23 cellular contexts compared by ENCODE assay signal in the genomic region with DNA sequence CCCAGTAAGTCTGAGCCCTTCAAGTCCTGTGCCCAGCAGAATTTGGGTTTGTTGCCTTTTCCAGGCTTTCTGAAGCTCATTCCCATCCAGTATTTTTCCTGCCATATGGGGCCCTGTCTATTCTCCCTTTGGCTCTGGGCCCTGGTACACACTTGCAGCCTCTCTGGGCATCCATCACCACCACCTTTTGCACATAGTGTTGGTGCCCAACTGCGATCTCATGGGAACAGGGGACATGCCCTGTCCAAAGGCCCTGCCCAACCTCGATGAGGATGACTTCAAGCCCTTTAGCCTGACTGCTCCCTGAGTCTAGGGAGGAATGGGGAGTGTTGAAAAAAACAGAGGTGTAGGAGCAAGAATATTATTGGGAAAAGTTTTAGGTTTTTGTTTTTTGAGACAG. TPM values are rescaled to one million over a fixed set of nuclear protein-coding genes. Genes with fewer than 3 reads are reported as not detected.
DNase-seq lines count a peak whose midpoint lies in the region; ATAC-seq and TF ChIP-seq lines count a peak whose summit lies in the region.
"Had no signal": no experiment of that assay in that cellular context is flagged by ENCODE, and none has a peak within 500 bp of the region (broad histone marks: within the 10 kb centered on the region; RNA-seq: fewer than 3 reads in every experiment).

No MANE protein-coding gene starts in this region.

- peaks cover 7% of the 10 kb centered on the region for H3K27me3 Mint-ChIP-seq in activated CD8-positive, alpha-beta T cell treated with anti-CD3 and anti-CD28 coated beads, Interleukin-2, amount 10 ng/mL, durations not matched to agents 7 days and 5 days (ENCODE audit: low read depth)
- H3K27me3 Mint-ChIP-seq in activated CD8-positive, alpha-beta T cell treated with anti-CD3 and anti-CD28 coated beads for 36 hours, result no peaks in the 10 kb centered on the region
- no peaks in the 10 kb centered on the region for H3K27me3 Mint-ChIP-seq in activated T-cell treated with anti-CD3 and anti-CD28 coated beads, Interleukin-2, amount 50 U/mL, for 24 hours
- no peaks in the 10 kb centered on the region for H3K27me3 Mint-ChIP-seq in progenitor cell of endocrine pancreas

- H3K4me3 ChIP-seq in testis, result no peak overlapping the region
- H3K4me3 ChIP-seq: GM23248, PC-9 had no signal

- intact Hi-C loops in activated CD8-positive, alpha-beta T cell treated with anti-CD3 and anti-CD28 coated beads for 36 hours (cut with micrococcal nuclease), result no loop called here
- intact Hi-C loops in testis (cut with DNase I; ENCODE audit: low total_unique reads), result no loop called here

- no peak overlapping the region for H3K27ac Mint-ChIP-seq in activated CD8-positive, alpha-beta T cell treated with anti-CD3 and anti-CD28 coated beads, Interleukin-2, amount 10 ng/mL, durations not matched to agents 7 days and 5 days
- H3K27ac Mint-ChIP-seq in activated CD8-positive, alpha-beta T cell treated with anti-CD3 and anti-CD28 coated beads for 36 hours, result no peak overlapping the region
- H3K27ac Mint-ChIP-seq in activated T-cell treated with anti-CD3 and anti-CD28 coated beads, Interleukin-2, amount 50 U/mL, for 24 hours, result no peak overlapping the region
- no peak overlapping the region for H3K27ac Mint-ChIP-seq in progenitor cell of endocrine pancreas
- H3K27ac Mint-ChIP-seq: CD8-positive, alpha-beta T cell had no signal

- H3K4me3 Mint-ChIP-seq in activated CD8-positive, alpha-beta T cell treated with anti-CD3 and anti-CD28 coated beads, Interleukin-2, amount 10 ng/mL, durations not matched to agents 7 days and 5 days, result no peak overlapping the region
- H3K4me3 Mint-ChIP-seq in activated CD8-positive, alpha-beta T cell treated with anti-CD3 and anti-CD28 coated beads for 36 hours, result no peak overlapping the region
- H3K4me3 Mint-ChIP-seq in activated T-cell treated with anti-CD3 and anti-CD28 coated beads, Interleukin-2, amount 50 U/mL, for 24 hours, result no peak overlapping the region
- H3K4me3 Mint-ChIP-seq in progenitor cell of endocrine pancreas (ENCODE audit: low read depth), result no peak overlapping the region
- H3K4me3 Mint-ChIP-seq: CD8-positive, alpha-beta T cell had no signal

- POLR2A ChIA-PET in activated CD8-positive, alpha-beta T cell treated with anti-CD3 and anti-CD28 coated beads, Interleukin-2, amount 10 ng/mL, durations not matched to agents 7 days and 5 days (lab: Charles Lee), result interaction anchor here (1.2 kb wide), 1 partner anchor 9 kb away, joined by 3 read pairs; no protein-coding TSS in a partner anchor
- POLR2A ChIA-PET in activated CD8-positive, alpha-beta T cell treated with anti-CD3 and anti-CD28 coated beads for 36 hours (lab: Charles Lee), result interaction anchor here (1.3 kb wide), 1 partner anchor 10 kb away, joined by 3 read pairs; no protein-coding TSS in a partner anchor

- no peak overlapping the region for H3K27ac ChIP-seq in testis
- H3K27ac ChIP-seq: 22Rv1, GM23248, KMS-11, PC-9 had no signal

- TF ChIP-seq CTCF in activated CD8-positive, alpha-beta T cell treated with anti-CD3 and anti-CD28 coated beads for 36 hours (IDR thresholded peaks at IDR 0.05), result no peak
- TF ChIP-seq CTCF in testis (IDR thresholded peaks at IDR 0.05) (no peak), progenitor cell of endocrine pancreas (IDR thresholded peaks at IDR 0.05; ENCODE audit: unreplicated experiment) (no peak)

- no peaks in the 10 kb centered on the region for H3K27me3 ChIP-seq in testis

- no peak for ATAC-seq in activated CD8-positive, alpha-beta T cell treated with anti-CD3 and anti-CD28 coated beads, Interleukin-2, amount 10 ng/mL, durations not matched to agents 7 days and 5 days
- no peak for ATAC-seq in activated CD8-positive, alpha-beta T cell treated with anti-CD3 and anti-CD28 coated beads for 36 hours
- ATAC-seq in left lobe of liver (no peak), HG03521 (IDR thresholded peaks at IDR 0.05; ENCODE audit: unreplicated experiment) (no peak)
- ATAC-seq: CD8-positive, alpha-beta T cell had no signal

- no peaks in the 10 kb centered on the region for H3K36me3 Mint-ChIP-seq in activated CD8-positive, alpha-beta T cell treated with anti-CD3 and anti-CD28 coated beads, Interleukin-2, amount 10 ng/mL, durations not matched to agents 7 days and 5 days (ENCODE audit: low read depth)
- H3K36me3 Mint-ChIP-seq in activated CD8-positive, alpha-beta T cell treated with anti-CD3 and anti-CD28 coated beads for 36 hours (ENCODE audit: low read depth), result no peaks in the 10 kb centered on the region
- H3K36me3 Mint-ChIP-seq in activated T-cell treated with anti-CD3 and anti-CD28 coated beads, Interleukin-2, amount 50 U/mL, for 24 hours (ENCODE audit: low read depth), result no peaks in the 10 kb centered on the region
- peaks cover 3% of the 10 kb centered on the region for H3K36me3 Mint-ChIP-seq in progenitor cell of endocrine pancreas (ENCODE audit: insufficient read depth)
- H3K36me3 Mint-ChIP-seq: CD8-positive, alpha-beta T cell had no signal

- H3K9me3 ChIP-seq in testis, result no peaks in the 10 kb centered on the region

- 85 to 98% methylated on average over 2 of the region's 2 CpGs for WGBS in testis, 2 donors

- peaks cover 24% of the 10 kb centered on the region for H3K4me1 Mint-ChIP-seq in activated CD8-positive, alpha-beta T cell treated with anti-CD3 and anti-CD28 coated beads, Interleukin-2, amount 10 ng/mL, durations not matched to agents 7 days and 5 days (ENCODE audit: low read depth)
- peaks cover 15% of the 10 kb centered on the region for H3K4me1 Mint-ChIP-seq in activated CD8-positive, alpha-beta T cell treated with anti-CD3 and anti-CD28 coated beads for 36 hours (ENCODE audit: low read depth)
- H3K4me1 Mint-ChIP-seq in activated T-cell treated with anti-CD3 and anti-CD28 coated beads, Interleukin-2, amount 50 U/mL, for 24 hours (ENCODE audit: low read depth), result peaks cover 14% of the 10 kb centered on the region
- H3K4me1 Mint-ChIP-seq in progenitor cell of endocrine pancreas (ENCODE audit: low read depth), result peaks cover 2% of the 10 kb centered on the region

- H3K4me1 ChIP-seq in testis, result no peaks in the 10 kb centered on the region

- peak; percentile 12 for DNase-seq in activated CD8-positive, alpha-beta T cell treated with anti-CD3 and anti-CD28 coated beads, Interleukin-2, amount 10 ng/mL, durations not matched to agents 7 days and 5 days
- no peak for DNase-seq in activated CD8-positive, alpha-beta T cell treated with anti-CD3 and anti-CD28 coated beads for 36 hours
- DNase-seq in cerebellar cortex (ENCODE audit: low spot score) (peak; percentile 32), left lobe of liver (ENCODE audit: low spot score) (peak; percentile 19), testis (peak; percentile 3), progenitor cell of endocrine pancreas (ENCODE audit: low spot score, unreplicated experiment) (no peak)
- DNase-seq in activated T-cell treated with anti-CD3 and anti-CD28 coated beads, Interleukin-2, amount 50 U/mL, for 24 hours, result no peak
- DNase-seq: AML-193; C1 segment of cervical spinal cord; CD8-positive, alpha-beta T cell; DND-41; GM23248; HCEC 1CT; NCI-H1105; NCI-H146; NCI-H2029; NCI-H2227 treated with DMSO at 0.1 percent for 48 hours; NCI-H510A; PC-9; RPMI8226 had no signal

- H3K36me3 ChIP-seq in testis (ENCODE audit: low read depth, missing control alignments), result no peaks in the 10 kb centered on the region

- TF ChIP-seq POLR2A in testis (IDR thresholded peaks at IDR 0.05), result no peak

- no peaks in the 10 kb centered on the region for H3K9me3 Mint-ChIP-seq in activated CD8-positive, alpha-beta T cell treated with anti-CD3 and anti-CD28 coated beads, Interleukin-2, amount 10 ng/mL, durations not matched to agents 7 days and 5 days (ENCODE audit: insufficient read depth)
- no peaks in the 10 kb centered on the region for H3K9me3 Mint-ChIP-seq in activated CD8-positive, alpha-beta T cell treated with anti-CD3 and anti-CD28 coated beads for 36 hours
- H3K9me3 Mint-ChIP-seq in activated T-cell treated with anti-CD3 and anti-CD28 coated beads, Interleukin-2, amount 50 U/mL, for 24 hours, result no peaks in the 10 kb centered on the region
- H3K9me3 Mint-ChIP-seq in progenitor cell of endocrine pancreas (ENCODE audit: low read depth), result no peaks in the 10 kb centered on the region
- H3K9me3 Mint-ChIP-seq: CD8-positive, alpha-beta T cell had no signal

- CTCF ChIA-PET in activated CD8-positive, alpha-beta T cell treated with anti-CD3 and anti-CD28 coated beads, Interleukin-2, amount 10 ng/mL, durations not matched to agents 7 days and 5 days (lab: Charles Lee), result interaction anchor here (1.2 to 2.1 kb wide), 2 partner anchors 11 to 107 kb away, joined by 3 to 6 read pairs; no protein-coding TSS in a partner anchor
- CTCF ChIA-PET in activated CD8-positive, alpha-beta T cell treated with anti-CD3 and anti-CD28 coated beads for 36 hours (lab: Charles Lee), result interaction anchor here (1.1 to 1.4 kb wide), 2 partner anchors 29 to 200 kb away, joined by 3 to 7 read pairs; no protein-coding TSS in a partner anchor

RNA-seq across cellular contexts. Expression of gene RGS3, which starts 11.5 kb away (rescaled TPM):
- 10 to 100 TPM; 68.9 to 77.2 TPM for total RNA-seq in activated CD8-positive, alpha-beta T cell treated with anti-CD3 and anti-CD28 coated beads, Interleukin-2, amount 10 ng/mL, durations not matched to agents 7 days and 5 days
- 10 to 100 TPM; 51.0 to 51.5 TPM for total RNA-seq in activated CD8-positive, alpha-beta T cell treated with anti-CD3 and anti-CD28 coated beads for 36 hours
- total RNA-seq in left lobe of liver (19.5 TPM), testis (100 to 1,000 TPM; 119 to 125 TPM), progenitor cell of endocrine pancreas (39.3 and 44.2 TPM in 2 replicates)
- 84.8 TPM for polyA plus RNA-seq in testis (ENCODE audit: insufficient read depth, low read depth, low replicate concordance)

Comparison
In these comparisons a context has a peak if more than half of its experiments do, and no peak if none do; other contexts are left out.
1. DNase-seq: peak in activated CD8-positive, alpha-beta T cell treated with anti-CD3 and anti-CD28 coated beads, Interleukin-2, amount 10 ng/mL, durations not matched to agents 7 days and 5 days (single experiment), cerebellar cortex (single experiment), left lobe of liver (single experiment) and testis (single experiment); none in activated CD8-positive, alpha-beta T cell treated with anti-CD3 and anti-CD28 coated beads for 36 hours (single experiment), activated T-cell treated with anti-CD3 and anti-CD28 coated beads, Interleukin-2, amount 50 U/mL, for 24 hours (single experiment) and progenitor cell of endocrine pancreas (single experiment).